28 cellular contexts compared by ENCODE assay signal in genomic region chr2:139769633-139770032, GRCh38.
"Had no signal": no experiment of that assay in that cellular context is flagged by ENCODE, and none has a peak within 500 bp of the region (broad histone marks: within the 10 kb centered on the region; RNA-seq: fewer than 3 reads in every experiment).

No MANE protein-coding gene starts in this region.

- H3K9me3 ChIP-seq: esophagus muscularis mucosa, esophagus squamous epithelium, gastrocnemius medialis, gastroesophageal sphincter, heart left ventricle, heart right ventricle had no signal

- H3K36me3 ChIP-seq: esophagus muscularis mucosa, esophagus squamous epithelium, gastrocnemius medialis, gastroesophageal sphincter, heart left ventricle, heart right ventricle had no signal

- DNase-seq: cortex of kidney; dermis blood vessel endothelial cell; dorsolateral prefrontal cortex; effector CD4-positive, alpha-beta T cell; effector CD8-positive, alpha-beta T cell; effector memory CD4-positive, alpha-beta T cell; effector memory CD8-positive, alpha-beta T cell; endodermal cell; erythroblast; esophagus squamous epithelium; foreskin fibroblast; foreskin keratinocyte; foreskin melanocyte; gastrocnemius medialis; glutamatergic neuron; head of caudate nucleus; heart left ventricle; heart right ventricle; hippocampal formation had no signal

- FAIRE-seq: endometrium, endothelial cell of umbilical vein, frontal cortex had no signal

- H3K27me3 ChIP-seq: dorsolateral prefrontal cortex, esophagus muscularis mucosa, esophagus squamous epithelium, foreskin keratinocyte, gastrocnemius medialis, gastroesophageal sphincter, heart left ventricle, heart right ventricle, hepatocyte had no signal

- H3K4me1 ChIP-seq: esophagus muscularis mucosa, esophagus squamous epithelium, gastrocnemius medialis, gastroesophageal sphincter, heart left ventricle, heart right ventricle had no signal

- ATAC-seq: effector memory CD8-positive, alpha-beta T cell; esophagus mucosa; foreskin keratinocyte; gastrocnemius medialis; gastroesophageal sphincter; heart left ventricle; heart right ventricle had no signal

- H3K4me3 ChIP-seq: coronary artery, dorsolateral prefrontal cortex, esophagus muscularis mucosa, esophagus squamous epithelium, gastrocnemius medialis, gastroesophageal sphincter, heart left ventricle, heart right ventricle, hepatocyte had no signal

- H3K4me2 ChIP-seq: hepatocyte had no signal

- H2AFZ ChIP-seq: hepatocyte had no signal

- H3K27ac ChIP-seq: coronary artery, dorsolateral prefrontal cortex, epithelial cell of prostate, esophagus muscularis mucosa, esophagus squamous epithelium, foreskin keratinocyte, gastrocnemius medialis, gastroesophageal sphincter, heart left ventricle, heart right ventricle, hepatocyte had no signal

- H3K79me2 ChIP-seq: hepatocyte had no signal
